14 cellular contexts compared by ENCODE assay signal in genomic region chr18:79441261-79441819, GRCh38.
"Had no signal": no experiment of that assay in that cellular context is flagged by ENCODE, and none has a peak within 500 bp of the region (broad histone marks: within the 10 kb centered on the region; RNA-seq: fewer than 3 reads in every experiment).

No MANE protein-coding gene starts in this region.

- ATAC-seq: activated CD8-positive, alpha-beta T cell treated with anti-CD3 and anti-CD28 coated beads for 36 hours had no signal

- H3K27me3 ChIP-seq: esophagus squamous epithelium, tibial artery, uterus had no signal

- H3K4me3 ChIP-seq: esophagus squamous epithelium, left ventricle myocardium inferior, SK-N-MC, tibial artery, uterus had no signal

- H3K9me3 Mint-ChIP-seq: activated CD8-positive, alpha-beta T cell treated with anti-CD3 and anti-CD28 coated beads for 36 hours had no signal

- H3K36me3 ChIP-seq: esophagus squamous epithelium, left ventricle myocardium inferior, uterus had no signal

- H3K27ac ChIP-seq: esophagus squamous epithelium, left ventricle myocardium inferior, SK-N-MC, tibial artery, uterus had no signal

- H3K9me3 ChIP-seq: esophagus squamous epithelium, left ventricle myocardium inferior, tibial artery, uterus had no signal

- H3K27ac Mint-ChIP-seq: activated CD8-positive, alpha-beta T cell treated with anti-CD3 and anti-CD28 coated beads for 36 hours had no signal

- H3K27me3 Mint-ChIP-seq: activated CD8-positive, alpha-beta T cell treated with anti-CD3 and anti-CD28 coated beads for 36 hours had no signal

- H3K4me3 Mint-ChIP-seq: activated CD8-positive, alpha-beta T cell treated with anti-CD3 and anti-CD28 coated beads for 36 hours had no signal

- DNase-seq: activated CD4-positive, CD25-positive, alpha-beta regulatory T cell treated with anti-CD3 and anti-CD28 coated beads, Interleukin-2, amount 50 U/mL, for 72 hours; activated CD8-positive, alpha-beta memory T cell treated with anti-CD3 and anti-CD28 coated beads, Interleukin-2, amount 50 U/mL, for 4 hours; activated CD8-positive, alpha-beta T cell treated with anti-CD3 and anti-CD28 coated beads for 36 hours; esophagus squamous epithelium; hippocampal formation; left ventricle myocardium inferior; mesendoderm; retina; stimulated activated CD4-positive, alpha-beta T cell treated with anti-CD3 and anti-CD28 coated beads, Interleukin-12 subunit alpha, Interleukin-12 subunit beta, amount 100 ng/mL, for 4 hours; stimulated activated CD4-positive, alpha-beta T cell treated with anti-CD3 and anti-CD28 coated beads, Interleukin-2, amount 100 ng/mL, for 24 hours; T1000; tibial artery; uterus had no signal

- H3K4me1 ChIP-seq: uterus had no signal
